31 cellular contexts compared by ENCODE assay signal in the genomic region with DNA sequence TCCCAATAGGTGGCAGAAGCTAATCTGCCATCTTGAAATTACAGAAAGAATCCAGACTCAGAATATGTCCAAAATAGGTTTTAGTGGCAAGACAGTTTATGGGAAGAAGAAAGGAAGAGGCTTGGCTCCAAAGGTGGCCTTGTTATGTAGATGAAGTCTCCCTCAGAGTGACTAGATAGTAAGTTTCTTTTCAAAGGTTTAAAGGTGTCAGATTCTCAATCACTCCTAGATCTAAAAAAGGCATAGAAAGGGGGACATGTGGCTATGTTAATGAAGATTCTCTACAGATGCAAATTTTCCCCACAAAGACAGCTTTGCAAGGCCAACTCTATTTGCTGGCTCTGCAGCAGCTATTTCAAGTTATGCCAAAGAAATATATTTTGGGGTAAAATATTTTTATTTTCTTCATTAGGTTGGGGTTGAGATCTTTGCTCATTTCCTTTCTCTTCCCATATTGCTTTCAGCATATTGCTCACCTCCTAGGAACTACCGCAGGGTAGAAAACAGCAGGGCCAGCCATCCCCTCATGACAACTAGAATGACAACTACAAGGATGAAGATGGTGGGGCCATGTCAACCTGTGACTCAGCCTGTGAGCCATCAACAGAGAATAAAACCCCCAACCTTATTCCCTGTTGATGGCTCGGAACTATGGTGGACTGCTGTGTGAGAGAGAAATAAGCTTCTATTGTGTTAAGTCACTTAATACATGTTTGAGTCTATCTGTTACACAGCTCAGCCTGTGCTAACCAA.
"Had no signal": no experiment of that assay in that cellular context is flagged by ENCODE, and none has a peak within 500 bp of the region (broad histone marks: within the 10 kb centered on the region; RNA-seq: fewer than 3 reads in every experiment).

No MANE protein-coding gene starts in this region.

- H3K9me3 ChIP-seq: esophagus squamous epithelium, psoas muscle, vagina had no signal

- H3K4me3 ChIP-seq: body of pancreas, esophagus squamous epithelium, heart right ventricle, neural progenitor cell, psoas muscle, right atrium auricular region, smooth muscle cell, vagina had no signal

- H3K9ac ChIP-seq: neural progenitor cell, parathyroid adenoma had no signal

- H3K27me3 ChIP-seq: body of pancreas, esophagus squamous epithelium, neural progenitor cell, right atrium auricular region, vagina had no signal

- ATAC-seq: activated CD4-positive, alpha-beta T cell treated with anti-CD3 and anti-CD28 coated beads for 36 hours; activated CD8-positive, alpha-beta memory T cell treated with anti-CD3 and anti-CD28 coated beads, Interleukin-2, amount 10 ng/mL, durations not matched to agents 7 days and 5 days; activated CD8-positive, alpha-beta T cell treated with anti-CD3 and anti-CD28 coated beads, Interleukin-2, amount 10 ng/mL, durations not matched to agents 7 days and 5 days; activated naive CD8-positive, alpha-beta T cell treated with anti-CD3 and anti-CD28 coated beads, Interleukin-2, amount 50 U/mL, for 24 hours; body of pancreas; heart right ventricle; natural killer cell; psoas muscle; stimulated activated memory B cell treated with anti-CD40 and anti-IgM and Interleukin-4, amounts not matched to agents 10 μg/mL and 1 μg/mL and 100 μg/mL, for 72 hours; stimulated activated naive CD8-positive, alpha-beta T cell treated with anti-CD3 and anti-CD28 coated beads, Interleukin-15, amount 100 ng/mL, for 72 hours had no signal

- DNase-seq: activated CD4-positive, alpha-beta T cell treated with anti-CD3 and anti-CD28 coated beads for 36 hours; activated CD4-positive, CD25-positive, alpha-beta regulatory T cell; activated CD8-positive, alpha-beta memory T cell treated with anti-CD3 and anti-CD28 coated beads, Interleukin-2, amount 10 ng/mL, durations not matched to agents 7 days and 5 days; activated CD8-positive, alpha-beta T cell treated with anti-CD3 and anti-CD28 coated beads, Interleukin-2, amount 10 ng/mL, durations not matched to agents 7 days and 5 days; activated naive CD8-positive, alpha-beta T cell treated with anti-CD3 and anti-CD28 coated beads, Interleukin-2, amount 50 U/mL, for 24 hours; activated T-cell treated with anti-CD3 and anti-CD28 coated beads, Interleukin-2, amount 50 U/mL, for 48 hours; amygdala; body of pancreas; dermis blood vessel endothelial cell; effector CD4-positive, alpha-beta T cell; esophagus squamous epithelium; foreskin melanocyte; heart right ventricle; kidney; mesenchymal stem cell; natural killer cell; occipital lobe; psoas muscle; stimulated activated CD4-positive, alpha-beta T cell treated with anti-CD3 and anti-CD28 coated beads, Interleukin-1b, Interleukin-23, amount 100 ng/mL, for 48 hours; stimulated activated CD4-positive, alpha-beta T cell treated with anti-CD3 and anti-CD28 coated beads, Interleukin-4, amount 100 ng/mL, for 4 hours; stimulated activated CD8-positive, alpha-beta memory T cell treated with anti-CD3 and anti-CD28 coated beads, Interleukin-4, amount 100 ng/mL, for 48 hours; stimulated activated naive CD8-positive, alpha-beta T cell treated with anti-CD3 and anti-CD28 coated beads, Interleukin-15, amount 100 ng/mL, for 72 hours; substantia nigra had no signal

- H2AFZ ChIP-seq: neural progenitor cell, parathyroid adenoma had no signal

- FAIRE-seq: colon, kidney had no signal

- H3K4me1 ChIP-seq: body of pancreas, esophagus squamous epithelium, heart right ventricle, neural progenitor cell, parathyroid adenoma, psoas muscle, right atrium auricular region, vagina had no signal

- H3K36me3 ChIP-seq: esophagus squamous epithelium, heart right ventricle, neural progenitor cell, right atrium auricular region, vagina had no signal

- H3K79me2 ChIP-seq: parathyroid adenoma had no signal

- H3K4me2 ChIP-seq: neural progenitor cell, smooth muscle cell had no signal

- H3K27ac ChIP-seq: body of pancreas, epithelial cell of prostate, esophagus squamous epithelium, heart right ventricle, neural progenitor cell, parathyroid adenoma, psoas muscle, right atrium auricular region, vagina had no signal
